Comparison of ENCODE assay signal across 19 cellular contexts in the genomic region with DNA sequence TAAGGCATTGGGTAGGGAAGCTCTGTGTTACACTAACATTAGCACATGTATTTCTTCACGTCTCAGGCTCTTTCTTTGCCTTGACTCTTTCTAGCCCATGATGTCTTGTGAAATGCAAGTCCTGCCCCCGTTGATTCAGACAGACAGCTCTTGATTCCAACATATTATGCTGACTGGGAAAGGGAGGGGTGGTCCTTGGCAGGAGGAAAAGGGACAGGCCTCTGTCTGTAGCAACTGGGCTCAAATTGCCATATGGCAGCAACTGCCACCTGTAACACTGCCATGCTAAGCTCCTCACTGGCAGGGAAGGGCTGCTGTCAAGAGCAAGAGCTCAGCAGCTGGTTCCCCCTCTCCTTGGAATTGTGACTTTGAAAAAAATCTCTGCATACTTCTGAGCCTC. TPM values are rescaled to one million over a fixed set of nuclear protein-coding genes. Genes with fewer than 3 reads are reported as not detected.
"Had no signal": no experiment of that assay in that cellular context is flagged by ENCODE, and none has a peak within 500 bp of the region (broad histone marks: within the 10 kb centered on the region; RNA-seq: fewer than 3 reads in every experiment).

No MANE protein-coding gene starts in this region.

- H3K4me3 ChIP-seq: left ventricle myocardium inferior, skin epidermis, upper lobe of left lung had no signal

- H3K27me3 ChIP-seq: upper lobe of left lung had no signal

- FAIRE-seq: endometrium had no signal

- H3K27ac ChIP-seq: upper lobe of left lung had no signal

- H3K36me3 ChIP-seq: left ventricle myocardium inferior, upper lobe of left lung had no signal

- DNase-seq: activated CD4-positive, alpha-beta T cell treated with anti-CD3 and anti-CD28 coated beads for 1 hour; activated CD4-positive, alpha-beta T cell treated with anti-CD3 and anti-CD28 coated beads, Interleukin-2, amount 50 U/mL, for 4 hours; activated naive CD4-positive, alpha-beta T cell; activated T-cell treated with anti-CD3 and anti-CD28 coated beads for 4 hours; aorta; hypothalamus; left ventricle myocardium inferior; naive thymus-derived CD8-positive, alpha-beta T cell; stimulated activated CD4-positive, alpha-beta T cell treated with anti-CD3 and anti-CD28 coated beads, Interleukin-15, amount 100 ng/mL, for 24 hours; stimulated activated CD4-positive, alpha-beta T cell treated with anti-CD3 and anti-CD28 coated beads, Interleukin-4, amount 100 ng/mL, for 1 hour; stimulated activated naive CD4-positive, alpha-beta T cell; T-helper 1 cell; T1000; upper lobe of left lung had no signal

- H3K9me3 ChIP-seq: left ventricle myocardium inferior, upper lobe of left lung had no signal

- ATAC-seq: naive thymus-derived CD8-positive, alpha-beta T cell; right cardiac atrium had no signal

RNA-seq across cellular contexts. Expression of a gene that starts 5.7 kb away (rescaled TPM):
- total RNA-seq: naive thymus-derived CD8-positive, alpha-beta T cell had no signal
- polyA plus RNA-seq: naive thymus-derived CD8-positive, alpha-beta T cell had no signal

RNA-seq across cellular contexts. Expression of a gene that starts 24.8 kb away (rescaled TPM):
- total RNA-seq: kidney epithelial cell; naive thymus-derived CD8-positive, alpha-beta T cell; progenitor cell of endocrine pancreas had no signal
- polyA plus RNA-seq: naive thymus-derived CD8-positive, alpha-beta T cell had no signal
